ENCODE assay signal across 9 cellular contexts in the genomic region with DNA sequence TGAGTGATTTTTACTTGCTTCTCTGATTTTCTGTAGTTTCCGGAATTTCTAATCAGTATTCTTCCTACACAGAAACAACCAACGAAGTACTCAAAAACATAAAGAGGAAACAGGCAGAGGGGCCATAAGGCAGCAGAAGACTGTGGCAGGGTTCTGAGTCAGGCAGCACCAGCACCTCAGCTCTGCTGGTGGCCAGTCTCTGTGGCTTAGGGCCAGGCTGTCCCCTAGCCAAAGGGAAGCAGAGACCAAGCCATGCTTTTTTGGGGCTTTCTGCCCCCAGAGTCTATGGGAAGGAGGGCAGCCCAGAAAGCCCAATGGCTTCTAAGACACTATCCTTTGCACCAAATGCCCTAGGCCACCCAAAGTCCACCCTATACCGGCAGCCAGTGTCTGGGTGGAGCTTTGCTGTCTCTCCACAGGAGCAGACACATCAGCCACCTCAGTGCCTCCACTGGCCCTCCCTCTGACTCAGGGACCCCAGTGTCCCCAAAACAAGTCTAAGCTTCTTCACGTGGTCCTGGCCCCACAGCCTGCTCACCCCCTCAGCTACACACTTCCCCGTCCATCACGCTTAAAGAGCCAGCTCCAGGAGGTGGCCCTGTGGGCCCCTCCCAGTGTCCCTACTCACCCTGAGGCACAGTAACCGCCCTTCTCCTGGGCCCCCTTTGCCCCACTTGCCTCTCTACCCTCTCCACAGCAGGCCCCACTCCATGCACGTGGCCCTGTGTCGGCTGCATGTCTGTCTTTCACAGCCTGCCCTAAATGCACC. TPM values are rescaled to one million over a fixed set of nuclear protein-coding genes. Genes with fewer than 3 reads are reported as not detected.
DNase-seq lines count a peak whose midpoint lies in the region; ATAC-seq, FAIRE-seq and TF ChIP-seq lines count a peak whose summit lies in the region.
"Had no signal": no experiment of that assay in that cellular context is flagged by ENCODE, and none has a peak within 500 bp of the region (broad histone marks: within the 10 kb centered on the region; RNA-seq: fewer than 3 reads in every experiment).

No MANE protein-coding gene starts in this region.

- H3K4me2 ChIP-seq in HCT116 (ENCODE audit: low read length) (no peak overlapping the region), keratinocyte (ENCODE audit: control insufficient read depth, extremely low read depth, insufficient read depth, low read depth, low read length) (no peak overlapping the region)

- CTCF ChIA-PET in HCT116 (lab: Charles Lee), result interaction anchor here (0.9 kb wide), 1 partner anchor 21 kb away, joined by 3 read pairs; no protein-coding TSS in a partner anchor
- CTCF ChIA-PET in activated CD4-positive, alpha-beta memory T cell treated with anti-CD3 and anti-CD28 coated beads, Interleukin-2, amount 10 ng/mL, durations not matched to agents 7 days and 5 days (lab: Charles Lee), result interaction anchor here (1.2 to 1.8 kb wide), 3 partner anchors 21 to 68 kb away, joined by 3 to 7 read pairs (median 3); no protein-coding TSS in a partner anchor

- peaks cover 9% of the 10 kb centered on the region for H3K9me1 ChIP-seq in keratinocyte (ENCODE audit: control insufficient read depth, extremely low read depth, insufficient read depth, low read length)

- H3K9me2 ChIP-seq in HCT116 (ENCODE audit: insufficient read depth), result no peaks in the 10 kb centered on the region

- WGBS in spleen, 5 donors, result 44 to 60% (median 58%) methylated on average over 9 of the region's 9 CpGs

- ATAC-seq in HCT116 (no peak), GM21515 (IDR thresholded peaks at IDR 0.05; ENCODE audit: unreplicated experiment) (no peak), HG03342 (IDR thresholded peaks at IDR 0.05; ENCODE audit: unreplicated experiment) (no peak), HG03280 (IDR thresholded peaks at IDR 0.05; ENCODE audit: unreplicated experiment) (no peak)

- H3K9ac ChIP-seq in HCT116 (ENCODE audit: low read length) (no peak overlapping the region), keratinocyte (ENCODE audit: control insufficient read depth, extremely low read depth, insufficient read depth, low read length) (no peak overlapping the region)

- H3K4me3 ChIP-seq in HCT116 (replicated peaks in 1 of 2; ENCODE audit: low read depth in 1 of 2, low read length in 2 of 2) (no peak overlapping the region), keratinocyte (ENCODE audit: control insufficient read depth in 2 of 3, extremely low read depth in 1 of 3, insufficient read depth in 2 of 3, low read depth in 1 of 3, low read length in 3 of 3) (no peak overlapping the region), spleen (peak overlapping the region in 1 of 8 donors; percentile 24)

- H3K9me3 ChIP-seq in HCT116 (ENCODE audit: control insufficient read depth in 1 of 2, insufficient read depth in 1 of 2, low read depth in 1 of 2, low read length in 2 of 2) (no peaks in the 10 kb centered on the region), keratinocyte (ENCODE audit: control insufficient read depth, low read depth, low read length) (no peaks in the 10 kb centered on the region), spleen (peaks cover 0 to 9% (median 0%) of the 10 kb centered on the region in 8 donors)

- dilution Hi-C loops in keratinocyte (cut with MboI; ENCODE audit: extremely low pct_ligation_motif_present, low sequenced_read_pairs), result no loop called here

- H3K27ac ChIP-seq in HCT116 (ENCODE audit: low read depth, low read length) (peak overlapping the region; percentile 21; the same call in 1 of the 2 replicates), keratinocyte (ENCODE audit: control insufficient read depth, insufficient read depth, low read length) (peak overlapping the region; percentile 16), spleen (peak overlapping the region; percentile 63 to 89 (median 84))

- TF ChIP-seq RAD21 in HCT116 (IDR thresholded peaks at IDR 0.05; ENCODE audit: low read depth), result no peak

- RAD21 ChIA-PET in HCT116 (lab: Charles Lee; ENCODE audit: low non-redundant PET in 1 of 2, low total read pairs in 2 of 2, uncharacterized antibody in 2 of 2, unreplicated experiment in 2 of 2), result no interaction called here

- peaks cover 55% of the 10 kb centered on the region for H3K36me3 Mint-ChIP-seq in activated CD4-positive, alpha-beta memory T cell treated with anti-CD3 and anti-CD28 coated beads, Interleukin-2, amount 10 ng/mL, durations not matched to agents 7 days and 5 days (ENCODE audit: low read depth)

- H3K4me1 Mint-ChIP-seq in activated CD4-positive, alpha-beta memory T cell treated with anti-CD3 and anti-CD28 coated beads, Interleukin-2, amount 10 ng/mL, durations not matched to agents 7 days and 5 days, result peaks cover 87% of the 10 kb centered on the region

- H4K20me1 ChIP-seq in HCT116 (ENCODE audit: insufficient read depth) (no peaks in the 10 kb centered on the region; the same call in 1 of the 2 replicates), keratinocyte (ENCODE audit: control insufficient read depth, extremely low read depth, insufficient read depth, low read length) (no peaks in the 10 kb centered on the region)

- H3K36me3 ChIP-seq in HCT116 (ENCODE audit: control insufficient read depth in 1 of 2, insufficient read depth in 2 of 2, low read length in 2 of 2), result peaks cover 4 to 7% of the 10 kb centered on the region in 2 experiments; a peak in 2 of 4 replicates
- peaks cover 13 to 26% of the 10 kb centered on the region in 2 experiments for H3K36me3 ChIP-seq in keratinocyte (ENCODE audit: control insufficient read depth in 2 of 2, extremely low read depth in 1 of 2, insufficient read depth in 2 of 2, low read length in 2 of 2)
- H3K36me3 ChIP-seq in spleen, result peaks cover 0 to 29% (median 3%) of the 10 kb centered on the region in 6 donors

- TF ChIP-seq POLR2A in HCT116 (IDR thresholded peaks at IDR 0.05; ENCODE audit: borderline replicate concordance, extremely low read depth, insufficient read depth, insufficient read length) (no peak), spleen (IDR thresholded peaks at IDR 0.05) (no peak)

- H3K27me3 ChIP-seq in HCT116 (ENCODE audit: insufficient read depth, low read length), result no peaks in the 10 kb centered on the region
- H3K27me3 ChIP-seq in keratinocyte (ENCODE audit: control insufficient read depth, extremely low read depth, insufficient read depth, low read length), result no peaks in the 10 kb centered on the region
- H3K27me3 ChIP-seq in spleen (replicated peaks in 1 of 7), result no peaks in the 10 kb centered on the region

- H3K27ac Mint-ChIP-seq in activated CD4-positive, alpha-beta memory T cell treated with anti-CD3 and anti-CD28 coated beads, Interleukin-2, amount 10 ng/mL, durations not matched to agents 7 days and 5 days, result peak overlapping the region; percentile 66

- no TSS peak for BruUV-seq in HCT116 (replicated peaks; lab: Mats Ljungman, UMichigan)

- POLR2A ChIA-PET in HCT116 (lab: Charles Lee), result no interaction called here
- POLR2A ChIA-PET in activated CD4-positive, alpha-beta memory T cell treated with anti-CD3 and anti-CD28 coated beads, Interleukin-2, amount 10 ng/mL, durations not matched to agents 7 days and 5 days (lab: Charles Lee), result interaction anchor here (1.1 to 12.0 kb wide), 7 partner anchors 10 to 90 kb away, joined by 4 to 94 read pairs (median 5); a partner anchor contains a TSS

- H3K4me1 ChIP-seq in HCT116 (ENCODE audit: control insufficient read depth in 1 of 2, insufficient read depth in 2 of 2, low read length in 2 of 2) (peaks cover 41 to 53% of the 10 kb centered on the region in 2 experiments), keratinocyte (ENCODE audit: control insufficient read depth, extremely low read depth, insufficient read depth, low read length) (peaks cover 41% of the 10 kb centered on the region), spleen (peaks cover 90 to 100% (median 100%) of the 10 kb centered on the region in 6 donors)

- FAIRE-seq in keratinocyte (lab: Jason Lieb, UNC), result no peak
- FAIRE-seq: TTC549 had no signal

- H3K79me2 ChIP-seq in HCT116 (ENCODE audit: insufficient read depth, low read length) (peaks cover 93% of the 10 kb centered on the region), keratinocyte (ENCODE audit: control insufficient read depth, insufficient read depth, low read length) (peaks cover 55% of the 10 kb centered on the region)

- no peak for DNase-seq in HCT116 (ENCODE audit: low read depth, low spot score)
- no peak for DNase-seq in activated CD4-positive, alpha-beta memory T cell treated with anti-CD3 and anti-CD28 coated beads, Interleukin-2, amount 10 ng/mL, durations not matched to agents 7 days and 5 days
- DNase-seq in keratinocyte (ENCODE audit: low read depth, low spot score), result no peak
- DNase-seq in spleen, result peak; percentile 79
- DNase-seq in islet precursor cell, result no peak

- H2AFZ ChIP-seq in HCT116 (ENCODE audit: low read depth, low read length, poor library complexity, severe bottlenecking), result no peak overlapping the region
- no peak overlapping the region for H2AFZ ChIP-seq in keratinocyte (ENCODE audit: control insufficient read depth, low read length)

- H3K27me3 Mint-ChIP-seq in activated CD4-positive, alpha-beta memory T cell treated with anti-CD3 and anti-CD28 coated beads, Interleukin-2, amount 10 ng/mL, durations not matched to agents 7 days and 5 days, result no peaks in the 10 kb centered on the region

- TF ChIP-seq CTCF in HCT116 (IDR thresholded peaks at IDR 0.05 in 2 of 3, conservative IDR thresholded peaks at IDR 0.05 in 1 of 3; ENCODE audit: borderline replicate concordance in 1 of 3, insufficient read depth in 1 of 3, low read depth in 2 of 3, low read length in 2 of 3), result no peak
- no peak for TF ChIP-seq CTCF in keratinocyte (optimal IDR thresholded peaks at IDR 0.05 in 1 of 3, IDR thresholded peaks at IDR 0.05 in 1 of 3, conservative IDR thresholded peaks at IDR 0.05 in 1 of 3; ENCODE audit: extremely low read depth in 1 of 3, insufficient read depth in 2 of 3, low read length in 3 of 3)
- no peak for TF ChIP-seq CTCF in spleen (IDR thresholded peaks at IDR 0.05 in 8 of 11, conservative IDR thresholded peaks at IDR 0.05 in 3 of 11)

- intact Hi-C loops in HCT116 (cut with micrococcal nuclease) (no loop called here), spleen (cut with DNase I; ENCODE audit: low total_unique reads) (no loop called here)

- no peak overlapping the region for H3K4me3 Mint-ChIP-seq in activated CD4-positive, alpha-beta memory T cell treated with anti-CD3 and anti-CD28 coated beads, Interleukin-2, amount 10 ng/mL, durations not matched to agents 7 days and 5 days

- H3K9me3 Mint-ChIP-seq in activated CD4-positive, alpha-beta memory T cell treated with anti-CD3 and anti-CD28 coated beads, Interleukin-2, amount 10 ng/mL, durations not matched to agents 7 days and 5 days, result peaks cover 8% of the 10 kb centered on the region

RNA-seq across cellular contexts. Expression of a gene that starts 46.2 kb away (rescaled TPM):
- total RNA-seq in HCT116 (2021; ENCODE audit: unreplicated experiment), result 46.5 TPM
- polyA plus RNA-seq in HCT116 (2012), result 53.5 and 55.3 TPM in 2 replicates
- total RNA-seq in activated CD4-positive, alpha-beta memory T cell treated with anti-CD3 and anti-CD28 coated beads, Interleukin-2, amount 10 ng/mL, durations not matched to agents 7 days and 5 days, result 10 to 100 TPM; 55.0 to 56.7 TPM
- polyA plus RNA-seq in keratinocyte, result 24.0 to 41.9 TPM (median 27.5 TPM) in 3 replicates
- 31.5 TPM for polyA plus RNA-seq in keratinocyte (2011; ENCODE audit: low read depth)
- polyA plus RNA-seq in keratinocyte (2011; cell fraction: cytosol; rRNA removed), result 16.8 and 27.1 TPM in 2 replicates
- polyA plus RNA-seq in keratinocyte (2011; cell fraction: nucleus; rRNA removed), result 41.0 and 42.0 TPM in 2 replicates
- polyA plus RNA-seq in keratinocyte (2012; ENCODE audit: low replicate concordance), result 34.8 and 39.2 TPM in 2 replicates
- 17.9 to 28.4 TPM (median 25.3 TPM) in 3 replicates for polyA minus RNA-seq in keratinocyte
- 20.3 TPM for polyA minus RNA-seq in keratinocyte (2011; cell fraction: cytosol; rRNA and poly(A)+ RNA removed)
- polyA minus RNA-seq in keratinocyte (2011; cell fraction: nucleus; rRNA and poly(A)+ RNA removed), result 17.5 and 18.6 TPM in 2 replicates
- 10 to 100 TPM; 36.5 to 71.4 (median 54.7) TPM for total RNA-seq in spleen
- 100 to 1,000 TPM in 2 of 3 donors, 10 to 100 TPM in 1; 93.5 to 124 (median 105) TPM for polyA plus RNA-seq in spleen

RNA-seq across cellular contexts. Expression of a gene that starts 49.1 kb away (rescaled TPM):
- total RNA-seq in HCT116 (2021; ENCODE audit: unreplicated experiment) (72.9 TPM), spleen (100 to 1,000 TPM; 101 to 271 (median 162) TPM)
- polyA plus RNA-seq in HCT116 (2012), result 55.2 and 61.9 TPM in 2 replicates
- 100 to 1,000 TPM; 254 to 267 TPM for total RNA-seq in activated CD4-positive, alpha-beta memory T cell treated with anti-CD3 and anti-CD28 coated beads, Interleukin-2, amount 10 ng/mL, durations not matched to agents 7 days and 5 days
- polyA plus RNA-seq in keratinocyte (22.8 to 48.7 TPM (median 28.7 TPM) in 3 replicates), spleen (100 to 1,000 TPM in 2 of 3 donors, 10 to 100 TPM in 1; 44.0 to 126 (median 119) TPM)
- polyA plus RNA-seq in keratinocyte (2011; ENCODE audit: low read depth), result 192 TPM
- polyA plus RNA-seq in keratinocyte (2011; cell fraction: cytosol; rRNA removed), result 7.7 and 12.7 TPM in 2 replicates
- 208 and 280 TPM in 2 replicates for polyA plus RNA-seq in keratinocyte (2011; cell fraction: nucleus; rRNA removed)
- 36.1 and 107 TPM in 2 replicates for polyA plus RNA-seq in keratinocyte (2012; ENCODE audit: low replicate concordance)
- 53.4 to 109 TPM (median 55.2 TPM) in 3 replicates for polyA minus RNA-seq in keratinocyte
- polyA minus RNA-seq in keratinocyte (2011; cell fraction: cytosol; rRNA and poly(A)+ RNA removed), result 23.4 TPM
- 96.3 and 96.6 TPM in 2 replicates for polyA minus RNA-seq in keratinocyte (2011; cell fraction: nucleus; rRNA and poly(A)+ RNA removed)

RNA-seq across cellular contexts. Expression of a gene that starts 52.8 kb away (rescaled TPM):
- total RNA-seq in HCT116 (2021; ENCODE audit: unreplicated experiment) (0.32 TPM), spleen (10 to 100 TPM in 6 of 7 donors, 1 to 10 TPM in 1; 5.1 to 38.7 (median 21.9) TPM)
- 0.48 and 0.50 TPM in 2 replicates for polyA plus RNA-seq in HCT116 (2012)
- total RNA-seq in activated CD4-positive, alpha-beta memory T cell treated with anti-CD3 and anti-CD28 coated beads, Interleukin-2, amount 10 ng/mL, durations not matched to agents 7 days and 5 days, result not detected
- polyA plus RNA-seq in keratinocyte (not detected in 3 replicates), spleen (100 to 1,000 TPM in 1 of 3 donors, 10 to 100 TPM in 2; 61.8 to 190 (median 67.1) TPM)
- polyA plus RNA-seq in keratinocyte (2011; ENCODE audit: low read depth), result not detected
- polyA plus RNA-seq in keratinocyte (2011; cell fraction: cytosol; rRNA removed), result not detected in 2 replicates
- polyA plus RNA-seq in keratinocyte (2011; cell fraction: nucleus; rRNA removed), result not detected in 2 replicates
- not detected in 2 replicates for polyA plus RNA-seq in keratinocyte (2012; ENCODE audit: low replicate concordance)
- not detected in 3 replicates for polyA minus RNA-seq in keratinocyte
- polyA minus RNA-seq in keratinocyte (2011; cell fraction: cytosol; rRNA and poly(A)+ RNA removed), result not detected
- not detected in 2 replicates for polyA minus RNA-seq in keratinocyte (2011; cell fraction: nucleus; rRNA and poly(A)+ RNA removed)

Comparison
In these comparisons a context has a peak if more than half of its experiments do, and no peak if none do; other contexts are left out.
1. H3K27ac ChIP-seq: peak in every context shown above with its lines; median percentile 84 in spleen; 21 in HCT116; 16 in keratinocyte.